25 cellular contexts compared by ENCODE assay signal in genomic region chr3:185759523-185759922, GRCh38.
DNase-seq lines count a peak whose midpoint lies in the region; ATAC-seq and TF ChIP-seq lines count a peak whose summit lies in the region.
"Had no signal": no experiment of that assay in that cellular context is flagged by ENCODE, and none has a peak within 500 bp of the region (broad histone marks: within the 10 kb centered on the region; RNA-seq: fewer than 3 reads in every experiment).

No MANE protein-coding gene starts in this region.

- DNase-seq in Calu3 (no peak), amniotic epithelial cell (ENCODE audit: low read depth) (peak; percentile 38), left colon (no peak), progenitor cell of endocrine pancreas (ENCODE audit: low spot score, unreplicated experiment) (no peak), DMS153 treated with DMSO at 0.1 percent for 48 hours (lab: John Stamatoyannopoulos, UW; ENCODE audit: unreplicated experiment) (no peak), dorsolateral prefrontal cortex (no peak), NCI-H1092 treated with DMSO at 0.1 percent for 48 hours (lab: John Stamatoyannopoulos, UW) (no peak)
- no peak for DNase-seq in stimulated activated CD4-positive, alpha-beta T cell treated with anti-CD3 and anti-CD28 coated beads, Interleukin-15, amount 100 ng/mL, for 24 hours
- DNase-seq: activated CD8-positive, alpha-beta T cell treated with anti-CD3 and anti-CD28 coated beads, Interleukin-2, amount 10 ng/mL, durations not matched to agents 7 days and 5 days; CD4-positive, CD25-positive, alpha-beta regulatory T cell; effector CD8-positive, alpha-beta T cell; KG1; left ventricle myocardium superior; NCI-H1436; NCI-H2081 treated with DMSO at 0.1 percent for 48 hours; NCI-H226; Right ventricle myocardium superior; stimulated activated naive CD4-positive, alpha-beta T cell treated with Interleukin-2 at 50 U/mL for 16 hours had no signal

- H3K4me3 ChIP-seq in dorsolateral prefrontal cortex: no peak overlapping the region
- H3K4me3 ChIP-seq: skin epidermis, thoracic aorta, vagina had no signal

- H3K27ac ChIP-seq in dorsolateral prefrontal cortex: no peak overlapping the region
- H3K27ac ChIP-seq: thoracic aorta, vagina had no signal

- peak overlapping the region; percentile 90 for H3K27ac Mint-ChIP-seq in Calu3 (ENCODE audit: unreplicated experiment)
- H3K27ac Mint-ChIP-seq in progenitor cell of endocrine pancreas: peak overlapping the region; percentile 21
- H3K27ac Mint-ChIP-seq: activated CD8-positive, alpha-beta T cell treated with anti-CD3 and anti-CD28 coated beads, Interleukin-2, amount 10 ng/mL, durations not matched to agents 7 days and 5 days; activated naive CD4-positive, alpha-beta T cell treated with anti-CD3 and anti-CD28 coated beads, Interleukin-2, amount 50 U/mL, for 24 hours; activated T-helper 2 cell treated with anti-CD3 and anti-CD28 coated beads, Interferon-gamma antibody, Interleukin-2, Interleukin-4, amounts not matched to agents 10 μg/mL and 5 μg/mL and 100 μg/mL, durations not matched to agents 14 hours and 24 hours and 36 hours; CD4-positive, CD25-positive, alpha-beta regulatory T cell; natural killer cell treated with Interleukin-12 subunit alpha and Interleukin-12 subunit beta and Interleukin-15 and Interleukin-18, amount 100 ng/mL, for 72 hours; T-helper 2 cell treated with Interferon-gamma antibody and Interleukin-4, amounts not matched to agents 5 μg/mL and 100 μg/mL, for 36 hours had no signal

- H3K36me3 Mint-ChIP-seq in Calu3 (ENCODE audit: insufficient read depth, unreplicated experiment) (peaks cover 34% of the 10 kb centered on the region), progenitor cell of endocrine pancreas (ENCODE audit: insufficient read depth) (peaks cover 19% of the 10 kb centered on the region)
- H3K36me3 Mint-ChIP-seq: CD4-positive, CD25-positive, alpha-beta regulatory T cell; natural killer cell treated with Interleukin-12 subunit alpha and Interleukin-12 subunit beta and Interleukin-15 and Interleukin-18, amount 100 ng/mL, for 72 hours had no signal

- CTCF ChIA-PET in Calu3 (lab: Charles Lee): interaction anchor here (1.0 to 3.3 kb wide), 7 partner anchors 9 to 184 kb away, joined by 3 to 17 read pairs (median 5); no protein-coding TSS in a partner anchor

- no peak for TF ChIP-seq CTCF in Calu3 (IDR thresholded peaks at IDR 0.05; ENCODE audit: unreplicated experiment)
- TF ChIP-seq CTCF in progenitor cell of endocrine pancreas (IDR thresholded peaks at IDR 0.05; ENCODE audit: unreplicated experiment): no peak
- no peak for TF ChIP-seq CTCF in dorsolateral prefrontal cortex (IDR thresholded peaks at IDR 0.05 in 54 of 56, conservative IDR thresholded peaks at IDR 0.05 in 2 of 56; ENCODE audit: low read depth in 1 of 56, partially characterized antibody in 56 of 56)

- ATAC-seq in left colon: peak; percentile 15
- ATAC-seq: activated CD8-positive, alpha-beta T cell treated with anti-CD3 and anti-CD28 coated beads, Interleukin-2, amount 10 ng/mL, durations not matched to agents 7 days and 5 days; left ventricle myocardium superior; natural killer cell treated with Interleukin-12 subunit alpha and Interleukin-12 subunit beta and Interleukin-15 and Interleukin-18, amount 100 ng/mL, for 72 hours had no signal

- no TSS peak for BruUV-seq in Calu3 (replicated peaks; lab: Mats Ljungman, UMichigan)

- H3K27me3 ChIP-seq in dorsolateral prefrontal cortex: peaks cover 0 to 46% (median 4%) of the 10 kb centered on the region in 45 donors
- H3K27me3 ChIP-seq: vagina had no signal

- H3K9me3 Mint-ChIP-seq in Calu3 (ENCODE audit: low read depth, unreplicated experiment) (peaks cover 11% of the 10 kb centered on the region), progenitor cell of endocrine pancreas (ENCODE audit: low read depth) (no peaks in the 10 kb centered on the region)
- H3K9me3 Mint-ChIP-seq: activated T-helper 2 cell treated with anti-CD3 and anti-CD28 coated beads, Interferon-gamma antibody, Interleukin-2, Interleukin-4, amounts not matched to agents 10 μg/mL and 5 μg/mL and 100 μg/mL, durations not matched to agents 14 hours and 24 hours and 36 hours had no signal

- H3K4me1 Mint-ChIP-seq in Calu3 (ENCODE audit: low read depth, unreplicated experiment) (peaks cover 93% of the 10 kb centered on the region), progenitor cell of endocrine pancreas (ENCODE audit: low read depth) (peaks cover 66% of the 10 kb centered on the region)
- H3K4me1 Mint-ChIP-seq: CD4-positive, CD25-positive, alpha-beta regulatory T cell had no signal

- H3K27me3 Mint-ChIP-seq in Calu3 (ENCODE audit: unreplicated experiment) (no peaks in the 10 kb centered on the region), progenitor cell of endocrine pancreas (no peaks in the 10 kb centered on the region)
- H3K27me3 Mint-ChIP-seq: CD4-positive, CD25-positive, alpha-beta regulatory T cell had no signal

- H3K4me3 Mint-ChIP-seq in Calu3 (ENCODE audit: low read depth, unreplicated experiment) (peak overlapping the region; percentile 37), progenitor cell of endocrine pancreas (ENCODE audit: low read depth) (no peak overlapping the region)
- H3K4me3 Mint-ChIP-seq: activated CD8-positive, alpha-beta T cell treated with anti-CD3 and anti-CD28 coated beads, Interleukin-2, amount 10 ng/mL, durations not matched to agents 7 days and 5 days; activated naive CD4-positive, alpha-beta T cell treated with anti-CD3 and anti-CD28 coated beads, Interleukin-2, amount 50 U/mL, for 24 hours; CD4-positive, CD25-positive, alpha-beta regulatory T cell; natural killer cell treated with Interleukin-12 subunit alpha and Interleukin-12 subunit beta and Interleukin-15 and Interleukin-18, amount 100 ng/mL, for 72 hours; T-helper 2 cell treated with Interferon-gamma antibody and Interleukin-4, amounts not matched to agents 5 μg/mL and 100 μg/mL, for 36 hours had no signal

- intact Hi-C loops in Calu3 (cut with micrococcal nuclease; ENCODE audit: unreplicated experiment) (loop anchor here (2.0 kb wide), 1 partner anchor 83 kb away; no protein-coding TSS in a partner anchor), left colon (cut with DNase I, micrococcal nuclease) (no loop called here), dorsolateral prefrontal cortex (cut with DNase I) (no loop called here)
